1 cellular context compared by ENCODE assay signal in the genomic region with DNA sequence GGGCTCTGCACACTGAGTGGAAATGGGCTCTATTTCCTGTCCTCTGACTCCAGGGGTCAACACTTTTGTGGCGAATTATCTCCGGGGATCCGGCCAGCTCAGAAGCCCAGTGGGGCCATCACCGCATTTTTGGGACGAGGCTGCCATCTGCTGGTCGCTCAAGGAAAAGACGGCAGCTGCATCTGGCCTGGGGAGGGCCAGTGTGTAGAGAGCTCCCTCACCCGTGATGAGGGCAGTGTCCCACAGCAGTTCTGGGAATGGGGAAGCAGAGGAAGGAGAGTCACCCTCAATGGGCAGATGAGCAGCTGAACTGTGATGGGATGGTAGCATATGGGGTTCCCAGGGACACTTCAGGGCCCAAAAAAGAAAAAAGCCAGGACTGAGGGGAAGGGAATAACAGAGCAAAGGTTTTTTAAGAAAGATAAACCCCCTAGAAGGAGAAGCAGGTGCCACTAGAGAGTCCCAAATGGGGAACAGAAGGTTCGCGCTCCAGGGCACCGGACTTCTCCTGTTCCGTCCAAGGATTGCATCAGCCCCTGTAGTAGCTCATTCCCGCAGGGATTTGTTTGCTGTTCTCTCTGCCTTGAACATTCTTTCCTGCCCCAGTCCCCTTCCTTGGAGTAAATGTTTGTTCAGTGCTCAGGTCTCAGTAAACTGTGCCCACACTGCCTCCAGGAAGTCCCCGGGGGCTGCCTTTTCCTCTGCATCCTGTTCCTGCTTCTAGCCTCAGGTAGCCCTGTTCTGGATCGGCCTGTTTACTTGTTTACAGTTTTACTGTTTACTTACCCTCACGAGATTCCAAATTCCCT.
TF ChIP-seq lines count a peak whose summit lies in the region.

No MANE protein-coding gene starts in this region.

TF ChIP-seq in H1, 55 proteins besides CTCF, POLR2A, EP300 and RAD21:
- TF ChIP-seq CHD2 (IDR thresholded peaks at IDR 0.05; ENCODE audit: low read length) (0 out of 2 replicates have a peak, but pooled peaks have one; percentile 28), SP2 (IDR thresholded peaks at IDR 0.05; ENCODE audit: low read length) (no peak), YY1 (IDR thresholded peaks at IDR 0.05; ENCODE audit: low read depth, low read length) (peak; percentile 49; the same call in 1 of the 2 replicates), BACH1 (IDR thresholded peaks at IDR 0.05; ENCODE audit: low read length) (0 out of 2 replicates have a peak, but pooled peaks have one; percentile 10), CEBPB (IDR thresholded peaks at IDR 0.05; ENCODE audit: low read depth, low read length) (peak; percentile 50; the same call in 1 of the 2 replicates)
- TF ChIP-seq, protein P1, sequence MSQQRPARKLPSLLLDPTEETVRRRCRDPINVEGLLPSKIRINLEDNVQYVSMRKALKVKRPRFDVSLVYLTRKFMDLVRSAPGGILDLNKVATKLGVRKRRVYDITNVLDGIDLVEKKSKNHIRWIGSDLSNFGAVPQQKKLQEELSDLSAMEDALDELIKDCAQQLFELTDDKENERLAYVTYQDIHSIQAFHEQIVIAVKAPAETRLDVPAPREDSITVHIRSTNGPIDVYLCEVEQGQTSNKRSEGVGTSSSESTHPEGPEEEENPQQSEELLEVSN (IDR thresholded peaks at IDR 0.05): no peak
